28 cellular contexts compared by ENCODE assay signal in the genomic region with DNA sequence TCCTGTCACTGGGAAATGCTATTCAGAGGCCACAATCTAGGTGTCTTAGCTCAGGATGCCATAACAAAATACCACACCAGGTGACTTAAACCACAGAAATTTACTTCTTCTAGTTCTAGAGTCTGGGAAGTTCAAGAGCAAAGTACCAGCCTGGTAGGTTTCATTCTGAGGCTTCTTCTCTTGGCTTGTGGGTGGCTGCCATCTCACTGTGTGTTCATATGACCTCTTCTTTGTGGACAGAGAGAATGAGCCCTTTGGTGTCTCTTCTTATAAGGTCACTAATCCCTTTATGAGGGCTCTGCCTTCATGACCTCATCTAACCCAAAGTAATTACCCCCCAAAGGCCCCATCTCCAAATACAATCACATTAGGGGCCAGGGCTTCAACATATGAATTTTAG.
"Had no signal": no experiment of that assay in that cellular context is flagged by ENCODE, and none has a peak within 500 bp of the region (broad histone marks: within the 10 kb centered on the region; RNA-seq: fewer than 3 reads in every experiment).

No MANE protein-coding gene starts in this region.

- H3K79me2 ChIP-seq: hepatocyte had no signal

- H3K9me3 Mint-ChIP-seq: activated CD4-positive, alpha-beta memory T cell treated with anti-CD3 and anti-CD28 coated beads, Interleukin-2, amount 10 ng/mL, durations not matched to agents 7 days and 5 days; activated CD4-positive, alpha-beta T cell treated with anti-CD3 and anti-CD28 coated beads, Interleukin-2, amount 10 ng/mL, durations not matched to agents 7 days and 5 days; activated naive CD4-positive, alpha-beta T cell treated with anti-CD3 and anti-CD28 coated beads for 36 hours; activated naive CD8-positive, alpha-beta T cell treated with anti-CD3 and anti-CD28 coated beads, Interleukin-2, amount 10 ng/mL, durations not matched to agents 7 days and 5 days; effector memory CD8-positive, alpha-beta T cell; mesothelial cell of epicardium; naive B cell; nephron progenitor cell; stimulated activated memory B cell treated with anti-CD40 and anti-IgM and Interleukin-4, amounts not matched to agents 10 μg/mL and 1 μg/mL and 100 μg/mL, for 72 hours; T-helper 1 cell treated with Interleukin-12 subunit alpha and Interleukin-12 subunit beta and Interleukin-4 antibody, amounts not matched to agents 30 μg/mL and 1 μg/mL, for 36 hours had no signal

- H3K36me3 ChIP-seq: brain microvascular endothelial cell, gastrocnemius medialis, neutrophil, prostate gland, sigmoid colon, tibial nerve, WERI-Rb-1 had no signal

- H2AFZ ChIP-seq: hepatocyte had no signal

- H3K4me2 ChIP-seq: hepatocyte had no signal

- H3K27me3 ChIP-seq: brain microvascular endothelial cell, gastrocnemius medialis, hepatocyte, sigmoid colon, tibial nerve had no signal

- ATAC-seq: effector memory CD8-positive, alpha-beta T cell; gastrocnemius medialis; stimulated activated memory B cell treated with anti-CD40 and anti-IgM and Interleukin-4, amounts not matched to agents 10 μg/mL and 1 μg/mL and 100 μg/mL, for 72 hours had no signal

- H3K27ac ChIP-seq: brain microvascular endothelial cell, coronary artery, gastrocnemius medialis, hepatocyte, neutrophil, prostate gland, sigmoid colon, tibial nerve, WERI-Rb-1 had no signal

- H3K27ac Mint-ChIP-seq: activated CD4-positive, alpha-beta memory T cell treated with anti-CD3 and anti-CD28 coated beads, Interleukin-2, amount 10 ng/mL, durations not matched to agents 7 days and 5 days; activated CD4-positive, alpha-beta T cell treated with anti-CD3 and anti-CD28 coated beads, Interleukin-2, amount 10 ng/mL, durations not matched to agents 7 days and 5 days; activated naive CD4-positive, alpha-beta T cell treated with anti-CD3 and anti-CD28 coated beads for 36 hours; activated naive CD8-positive, alpha-beta T cell treated with anti-CD3 and anti-CD28 coated beads, Interleukin-2, amount 10 ng/mL, durations not matched to agents 7 days and 5 days; effector memory CD8-positive, alpha-beta T cell; mesothelial cell of epicardium; naive B cell; nephron progenitor cell; stimulated activated memory B cell treated with anti-CD40 and anti-IgM and Interleukin-4, amounts not matched to agents 10 μg/mL and 1 μg/mL and 100 μg/mL, for 72 hours; T-helper 1 cell treated with Interleukin-12 subunit alpha and Interleukin-12 subunit beta and Interleukin-4 antibody, amounts not matched to agents 30 μg/mL and 1 μg/mL, for 36 hours had no signal

- H3K4me3 Mint-ChIP-seq: activated CD4-positive, alpha-beta memory T cell treated with anti-CD3 and anti-CD28 coated beads, Interleukin-2, amount 10 ng/mL, durations not matched to agents 7 days and 5 days; activated CD4-positive, alpha-beta T cell treated with anti-CD3 and anti-CD28 coated beads, Interleukin-2, amount 10 ng/mL, durations not matched to agents 7 days and 5 days; activated naive CD4-positive, alpha-beta T cell treated with anti-CD3 and anti-CD28 coated beads for 36 hours; activated naive CD8-positive, alpha-beta T cell treated with anti-CD3 and anti-CD28 coated beads, Interleukin-2, amount 10 ng/mL, durations not matched to agents 7 days and 5 days; effector memory CD8-positive, alpha-beta T cell; mesothelial cell of epicardium; nephron progenitor cell; stimulated activated memory B cell treated with anti-CD40 and anti-IgM and Interleukin-4, amounts not matched to agents 10 μg/mL and 1 μg/mL and 100 μg/mL, for 72 hours; T-helper 1 cell treated with Interleukin-12 subunit alpha and Interleukin-12 subunit beta and Interleukin-4 antibody, amounts not matched to agents 30 μg/mL and 1 μg/mL, for 36 hours had no signal

- H3K4me1 ChIP-seq: prostate gland had no signal

- H3K36me3 Mint-ChIP-seq: activated naive CD8-positive, alpha-beta T cell treated with anti-CD3 and anti-CD28 coated beads, Interleukin-2, amount 10 ng/mL, durations not matched to agents 7 days and 5 days; mesothelial cell of epicardium; naive B cell; stimulated activated memory B cell treated with anti-CD40 and anti-IgM and Interleukin-4, amounts not matched to agents 10 μg/mL and 1 μg/mL and 100 μg/mL, for 72 hours had no signal

- DNase-seq: activated CD4-positive, alpha-beta memory T cell treated with anti-CD3 and anti-CD28 coated beads, Interleukin-2, amount 10 ng/mL, durations not matched to agents 7 days and 5 days; activated CD4-positive, alpha-beta T cell treated with anti-CD3 and anti-CD28 coated beads, Interleukin-2, amount 10 ng/mL, durations not matched to agents 7 days and 5 days; activated CD4-positive, CD25-positive, alpha-beta regulatory T cell treated with anti-CD3 and anti-CD28 coated beads, Interleukin-2, amount 50 U/mL, for 72 hours; activated effector memory CD4-positive, alpha-beta T cell treated with anti-CD3 and anti-CD28 coated beads, Interleukin-2, amount 50 U/mL, for 16 hours; activated naive CD4-positive, alpha-beta T cell treated with anti-CD3 and anti-CD28 coated beads for 36 hours; activated naive CD8-positive, alpha-beta T cell treated with anti-CD3 and anti-CD28 coated beads, Interleukin-2, amount 10 ng/mL, durations not matched to agents 7 days and 5 days; amniotic stem cell; brain microvascular endothelial cell; effector memory CD8-positive, alpha-beta T cell; erythroblast; gastrocnemius medialis; kidney; naive B cell; nephron progenitor cell; retina; small intestine; stimulated activated CD4-positive, alpha-beta T cell treated with anti-CD3 and anti-CD28 coated beads, Interleukin-4, amount 100 ng/mL, for 24 hours; T1000; WERI-Rb-1 had no signal

- H3K4me1 Mint-ChIP-seq: activated CD4-positive, alpha-beta T cell treated with anti-CD3 and anti-CD28 coated beads, Interleukin-2, amount 10 ng/mL, durations not matched to agents 7 days and 5 days; naive B cell had no signal

- H3K4me3 ChIP-seq: coronary artery, gastrocnemius medialis, hepatocyte, prostate gland, sigmoid colon, tibial nerve had no signal

- H3K9me3 ChIP-seq: gastrocnemius medialis, neutrophil, prostate gland, sigmoid colon, tibial nerve had no signal
